In the genomic region with DNA sequence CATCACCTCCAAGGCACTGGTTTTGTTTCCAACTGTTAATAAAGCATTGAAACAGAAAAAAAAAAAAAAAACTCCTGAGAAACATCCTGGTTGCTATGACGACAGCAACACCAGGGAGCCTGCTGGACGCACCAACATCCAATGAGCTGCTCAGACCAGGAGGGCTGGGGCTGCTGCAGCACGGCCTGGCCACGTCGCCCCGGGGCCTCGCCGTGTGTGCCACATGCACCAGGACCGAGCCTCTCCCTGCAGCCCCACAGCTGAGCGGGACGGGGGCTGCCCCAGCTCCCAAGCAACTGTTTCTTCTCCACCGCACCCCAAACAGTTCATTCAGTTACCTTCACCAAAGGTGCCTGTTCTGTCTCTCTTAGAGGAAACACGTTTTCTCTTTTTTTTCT, we compare ENCODE assay signal across 11 cellular contexts. TPM values are rescaled to one million over a fixed set of nuclear protein-coding genes. Genes with fewer than 3 reads are reported as not detected.
A peak's percentile ranks its signal among the peaks of the same experiment; 100 is the strongest.
DNase-seq lines count a peak whose midpoint lies in the region; ATAC-seq and TF ChIP-seq lines count a peak whose summit lies in the region.
"Had no signal": no experiment of that assay in that cellular context is flagged by ENCODE, and none has a peak within 500 bp of the region (broad histone marks: within the 10 kb centered on the region; RNA-seq: fewer than 3 reads in every experiment).

No MANE protein-coding gene starts in this region.

- no peaks in the 10 kb centered on the region for H3K9me3 Mint-ChIP-seq in activated naive CD4-positive, alpha-beta T cell treated with anti-CD3 and anti-CD28 coated beads, Interleukin-2, amount 50 U/mL, for 72 hours

- intact Hi-C loops in dorsolateral prefrontal cortex (cut with DNase I) (no loop called here), uterus (cut with DNase I; ENCODE audit: low total_unique reads) (no loop called here)

- H3K27ac Mint-ChIP-seq in activated naive CD4-positive, alpha-beta T cell treated with anti-CD3 and anti-CD28 coated beads, Interleukin-2, amount 50 U/mL, for 72 hours, result peak overlapping the region; percentile 32 to 85

- H3K4me3 ChIP-seq in dorsolateral prefrontal cortex (peak overlapping the region in 48 of 59 donors; percentile 9 to 60 (median 39)), uterus (no peak overlapping the region)

- H3K27ac ChIP-seq in dorsolateral prefrontal cortex (peak overlapping the region in 41 of 59 donors; percentile 14 to 78 (median 58)), uterus (peak overlapping the region; percentile 80 to 83)
- H3K27ac ChIP-seq: KMS-11 had no signal

- no peak for ATAC-seq in activated naive CD4-positive, alpha-beta T cell treated with anti-CD3 and anti-CD28 coated beads, Interleukin-2, amount 50 U/mL, for 72 hours
- ATAC-seq in HG03280 (IDR thresholded peaks at IDR 0.05; ENCODE audit: unreplicated experiment) (no peak), HG02973 (IDR thresholded peaks at IDR 0.05; ENCODE audit: unreplicated experiment) (no peak), GM18511 (IDR thresholded peaks at IDR 0.05; ENCODE audit: unreplicated experiment) (no peak)

- no peaks in the 10 kb centered on the region for H3K27me3 ChIP-seq in dorsolateral prefrontal cortex
- H3K27me3 ChIP-seq in uterus, result no peaks in the 10 kb centered on the region

- H3K36me3 ChIP-seq in uterus, result no peaks in the 10 kb centered on the region

- H3K36me3 Mint-ChIP-seq in activated naive CD4-positive, alpha-beta T cell treated with anti-CD3 and anti-CD28 coated beads, Interleukin-2, amount 50 U/mL, for 72 hours, result peaks cover 5 to 10% of the 10 kb centered on the region in 2 donors

- no peak for TF ChIP-seq CTCF in dorsolateral prefrontal cortex (IDR thresholded peaks at IDR 0.05 in 54 of 56, conservative IDR thresholded peaks at IDR 0.05 in 2 of 56; ENCODE audit: low read depth in 1 of 56, partially characterized antibody in 56 of 56)
- no peak for TF ChIP-seq CTCF in uterus (IDR thresholded peaks at IDR 0.05)

- H3K9me3 ChIP-seq in uterus, result no peaks in the 10 kb centered on the region
- H3K9me3 ChIP-seq: Caco-2 had no signal

- DNase-seq in activated naive CD4-positive, alpha-beta T cell treated with anti-CD3 and anti-CD28 coated beads, Interleukin-2, amount 50 U/mL, for 72 hours (ENCODE audit: low spot score in 2 of 2), result no peak
- DNase-seq in activated naive CD4-positive, alpha-beta T cell treated with Interleukin-2 at 50 U/mL for 16 hours, result no peak
- DNase-seq in dorsolateral prefrontal cortex (peak; percentile 37 to 80 (median 66)), lung microvascular endothelial cell (ENCODE audit: low read depth in 2 of 2) (peak; percentile 64 to 69), uterus (peak; percentile 59)
- DNase-seq: central memory CD4-positive, alpha-beta T cell had no signal

- H3K4me1 ChIP-seq in uterus, result peaks cover 3 to 14% of the 10 kb centered on the region in 2 donors
- H3K4me1 ChIP-seq: Caco-2 had no signal

- no peak for TF ChIP-seq POLR2A in uterus (IDR thresholded peaks at IDR 0.05)

RNA-seq across cellular contexts. Expression of gene RASA3, which starts 54.5 kb away (rescaled TPM):
- total RNA-seq in activated naive CD4-positive, alpha-beta T cell treated with anti-CD3 and anti-CD28 coated beads, Interleukin-2, amount 50 U/mL, for 72 hours, result 10 to 100 TPM; 39.4 to 44.1 TPM
- total RNA-seq in dorsolateral prefrontal cortex, result 10 to 100 TPM; 31.0 to 93.4 (median 44.7) TPM
- total RNA-seq in lung microvascular endothelial cell, result 25.4 and 25.5 TPM in 2 replicates
- total RNA-seq in uterus, result 10 to 100 TPM in 3 of 4 donors, 1 to 10 TPM in 1; 8.5 to 31.6 (median 17.2) TPM

Comparison
In these comparisons a context has a peak if more than half of its experiments do, and no peak if none do; other contexts are left out.
1. DNase-seq: peak in dorsolateral prefrontal cortex (10 of 10), lung microvascular endothelial cell (2 of 2) and uterus (2 of 2); none in activated naive CD4-positive, alpha-beta T cell treated with anti-CD3 and anti-CD28 coated beads, Interleukin-2, amount 50 U/mL, for 72 hours (0 of 2) and activated naive CD4-positive, alpha-beta T cell treated with Interleukin-2 at 50 U/mL for 16 hours (single experiment).
2. H3K4me3 ChIP-seq: peak in dorsolateral prefrontal cortex (48 of 59); none in uterus (0 of 2).